Comparison of ENCODE assay signal across 1 cellular context in the genomic region with DNA sequence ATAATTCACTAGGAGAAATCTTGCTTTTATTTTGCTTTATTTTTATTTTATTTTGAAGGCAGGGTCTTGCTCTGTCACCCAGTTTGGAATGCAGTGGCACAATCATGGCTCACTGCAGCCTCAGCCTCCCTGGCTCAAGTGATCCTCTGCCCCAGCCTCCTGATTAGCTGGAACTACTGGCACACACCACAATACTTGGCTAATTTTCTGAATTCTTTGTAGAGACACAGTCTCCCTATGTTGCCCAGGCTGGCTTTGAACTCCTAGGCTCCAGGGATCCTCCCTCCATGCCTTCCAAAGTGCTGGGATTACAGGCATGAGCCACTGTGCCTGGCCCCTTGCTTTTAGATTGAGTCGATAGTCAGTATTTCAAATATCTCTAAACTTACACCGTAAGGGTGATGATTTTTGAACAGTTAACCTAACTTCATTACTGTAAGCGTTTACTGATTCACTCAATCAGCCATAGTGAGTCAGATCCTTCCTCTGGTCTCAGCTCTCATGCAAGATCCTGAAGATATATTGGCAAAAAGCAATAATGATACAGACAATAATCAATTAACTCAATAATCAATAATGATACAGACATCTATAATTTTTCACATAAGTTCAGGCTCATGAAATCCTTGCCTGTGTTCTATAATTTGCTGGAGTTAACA.
A peak's percentile ranks its signal among the peaks of the same experiment; 100 is the strongest.
TF ChIP-seq lines count a peak whose summit lies in the region.

No MANE protein-coding gene starts in this region.

TF ChIP-seq in IMR-90, 13 proteins besides CTCF, POLR2A, EP300 and RAD21:
- TF ChIP-seq, protein P1, sequence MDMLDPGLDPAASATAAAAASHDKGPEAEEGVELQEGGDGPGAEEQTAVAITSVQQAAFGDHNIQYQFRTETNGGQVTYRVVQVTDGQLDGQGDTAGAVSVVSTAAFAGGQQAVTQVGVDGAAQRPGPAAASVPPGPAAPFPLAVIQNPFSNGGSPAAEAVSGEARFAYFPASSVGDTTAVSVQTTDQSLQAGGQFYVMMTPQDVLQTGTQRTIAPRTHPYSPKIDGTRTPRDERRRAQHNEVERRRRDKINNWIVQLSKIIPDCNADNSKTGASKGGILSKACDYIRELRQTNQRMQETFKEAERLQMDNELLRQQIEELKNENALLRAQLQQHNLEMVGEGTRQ (IDR thresholded peaks at IDR 0.05; ENCODE audit: low read depth, low read length): no peak
- TF ChIP-seq SMC3 (IDR thresholded peaks at IDR 0.05; ENCODE audit: low read depth, low read length): no peak
- TF ChIP-seq, protein P2, sequence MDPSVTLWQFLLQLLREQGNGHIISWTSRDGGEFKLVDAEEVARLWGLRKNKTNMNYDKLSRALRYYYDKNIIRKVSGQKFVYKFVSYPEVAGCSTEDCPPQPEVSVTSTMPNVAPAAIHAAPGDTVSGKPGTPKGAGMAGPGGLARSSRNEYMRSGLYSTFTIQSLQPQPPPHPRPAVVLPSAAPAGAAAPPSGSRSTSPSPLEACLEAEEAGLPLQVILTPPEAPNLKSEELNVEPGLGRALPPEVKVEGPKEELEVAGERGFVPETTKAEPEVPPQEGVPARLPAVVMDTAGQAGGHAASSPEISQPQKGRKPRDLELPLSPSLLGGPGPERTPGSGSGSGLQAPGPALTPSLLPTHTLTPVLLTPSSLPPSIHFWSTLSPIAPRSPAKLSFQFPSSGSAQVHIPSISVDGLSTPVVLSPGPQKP (IDR thresholded peaks at IDR 0.05; ENCODE audit: borderline replicate concordance, low read depth, low read length): no peak
- TF ChIP-seq MXI1 (IDR thresholded peaks at IDR 0.05; ENCODE audit: borderline replicate concordance, low read depth, low read length): no peak
- TF ChIP-seq MAZ (IDR thresholded peaks at IDR 0.05; ENCODE audit: borderline replicate concordance, low read depth, low read length): no peak
- 0 out of 2 replicates have a peak, but pooled peaks have one; percentile 2 for TF ChIP-seq CEBPB (IDR thresholded peaks at IDR 0.05; ENCODE audit: low read depth, low read length)
- no peak for TF ChIP-seq CHD1 (IDR thresholded peaks at IDR 0.05; ENCODE audit: low read depth, low read length)
TF ChIP-seq in IMR-90: peak in this region for 1.
